14 cellular contexts compared by ENCODE assay signal in genomic region chr1:19361231-19362147, GRCh38. TPM values are rescaled to one million over a fixed set of nuclear protein-coding genes. Genes with fewer than 3 reads are reported as not detected.
DNase-seq lines count a peak whose midpoint lies in the region; ATAC-seq and TF ChIP-seq lines count a peak whose summit lies in the region.
"Had no signal": no experiment of that assay in that cellular context is flagged by ENCODE, and none has a peak within 500 bp of the region (broad histone marks: within the 10 kb centered on the region; RNA-seq: fewer than 3 reads in every experiment).

No MANE protein-coding gene starts in this region.

- peak overlapping the region; percentile 56 for H3K27ac Mint-ChIP-seq in activated naive CD4-positive, alpha-beta T cell treated with anti-CD3 and anti-CD28 coated beads, Interleukin-2, amount 10 ng/mL, durations not matched to agents 7 days and 5 days
- H3K27ac Mint-ChIP-seq: activated B cell treated with CpG ODN at 0.5 μM for 24 hours had no signal

- H4K20me1 ChIP-seq in PC-3 (ENCODE audit: low read length) = peaks cover 13% of the 10 kb centered on the region; the same call in 1 of the 2 replicates

- no peaks in the 10 kb centered on the region for H3F3A ChIP-seq in PC-3 (ENCODE audit: low read length, unreplicated experiment)

- H3K9me3 Mint-ChIP-seq in activated naive CD4-positive, alpha-beta T cell treated with anti-CD3 and anti-CD28 coated beads, Interleukin-2, amount 10 ng/mL, durations not matched to agents 7 days and 5 days = no peaks in the 10 kb centered on the region
- H3K9me3 Mint-ChIP-seq: activated B cell treated with CpG ODN at 0.5 μM for 24 hours had no signal

- no peaks in the 10 kb centered on the region for H3K27me3 Mint-ChIP-seq in activated naive CD4-positive, alpha-beta T cell treated with anti-CD3 and anti-CD28 coated beads, Interleukin-2, amount 10 ng/mL, durations not matched to agents 7 days and 5 days
- H3K27me3 Mint-ChIP-seq: activated B cell treated with CpG ODN at 0.5 μM for 24 hours had no signal

- H3K4me3 Mint-ChIP-seq in activated naive CD4-positive, alpha-beta T cell treated with anti-CD3 and anti-CD28 coated beads, Interleukin-2, amount 10 ng/mL, durations not matched to agents 7 days and 5 days = no peak overlapping the region
- H3K4me3 Mint-ChIP-seq: activated B cell treated with CpG ODN at 0.5 μM for 24 hours had no signal

- H3K9me2 ChIP-seq in PC-3 (replicated peaks; ENCODE audit: low read length) = no peaks in the 10 kb centered on the region

- no peak for DNase-seq in activated naive CD4-positive, alpha-beta T cell treated with anti-CD3 and anti-CD28 coated beads, Interleukin-2, amount 10 ng/mL, durations not matched to agents 7 days and 5 days
- DNase-seq in activated naive CD4-positive, alpha-beta T cell treated with Interleukin-2 at 50 U/mL for 16 hours = no peak
- DNase-seq in PC-3 (peak; percentile 77), stromal cell of bone marrow (ENCODE audit: low read depth) (peak; percentile 32), GDM1 (lab: John Stamatoyannopoulos, UW) (no peak)
- DNase-seq in stimulated activated naive CD4-positive, alpha-beta T cell treated with Interleukin-2 at 50 U/mL for 16 hours (lab: John Stamatoyannopoulos, UW) = no peak
- DNase-seq: activated B cell treated with CpG ODN at 0.5 μM for 24 hours; activated naive CD4-positive, alpha-beta T cell treated with anti-CD3 and anti-CD28 coated beads, Interleukin-2, amount 50 U/mL, for 16 hours; NCI-H1694 treated with DMSO at 0.1 percent for 48 hours; OCI-M1; pancreas; thyroid gland had no signal

- POLR2A ChIA-PET in PC-3 (lab: Charles Lee; ENCODE audit: unreplicated experiment) = no interaction called here

- ATAC-seq in PC-3 (peak; percentile 94), esophagus mucosa (peak; percentile 94), HG03135 (IDR thresholded peaks at IDR 0.05; ENCODE audit: unreplicated experiment) (no peak)

- H3K9me3 ChIP-seq in PC-3 (ENCODE audit: low read length) = no peaks in the 10 kb centered on the region
- H3K9me3 ChIP-seq: pancreas, thyroid gland had no signal

- H3K4me1 Mint-ChIP-seq in activated naive CD4-positive, alpha-beta T cell treated with anti-CD3 and anti-CD28 coated beads, Interleukin-2, amount 10 ng/mL, durations not matched to agents 7 days and 5 days = peaks cover 27% of the 10 kb centered on the region

- H3K79me2 ChIP-seq in PC-3 (ENCODE audit: low read length) = peaks cover 17% of the 10 kb centered on the region

- no peak overlapping the region for H3K9ac ChIP-seq in PC-3 (ENCODE audit: low read length)

- peak overlapping the region; percentile 18; the same call in 1 of the 2 replicates for H3K27ac ChIP-seq in PC-3 (ENCODE audit: low read length)
- H3K27ac ChIP-seq: pancreas, thyroid gland had no signal

- H2AFZ ChIP-seq in PC-3 (ENCODE audit: low read length) = no peak overlapping the region

- H3K36me3 Mint-ChIP-seq in activated naive CD4-positive, alpha-beta T cell treated with anti-CD3 and anti-CD28 coated beads, Interleukin-2, amount 10 ng/mL, durations not matched to agents 7 days and 5 days = peaks cover 25% of the 10 kb centered on the region

- TF ChIP-seq CTCF in PC-3 (conservative IDR thresholded peaks at IDR 0.05; ENCODE audit: low read depth, low read length) = no peak

- H3K4me1 ChIP-seq in PC-3 (ENCODE audit: insufficient read depth, low read length) = peaks cover 20% of the 10 kb centered on the region
- H3K4me1 ChIP-seq: pancreas had no signal

- no TSS peak for BruUV-seq in PC-3 (replicated peaks; lab: Mats Ljungman, UMichigan)

- no peak overlapping the region for H3K4me3 ChIP-seq in PC-3 (ENCODE audit: low read length)
- H3K4me3 ChIP-seq: pancreas, thyroid gland had no signal

- CTCF ChIA-PET in activated naive CD4-positive, alpha-beta T cell treated with anti-CD3 and anti-CD28 coated beads, Interleukin-2, amount 10 ng/mL, durations not matched to agents 7 days and 5 days (lab: Charles Lee) = no interaction called here
- CTCF ChIA-PET in PC-3 (lab: Charles Lee) = no interaction called here

- intact Hi-C loops in PC-3 (cut with micrococcal nuclease) = no loop called here

- H3K4me2 ChIP-seq in PC-3 (ENCODE audit: low read length) = peak overlapping the region; percentile 31; the same call in 1 of the 2 replicates

- peaks cover 8% of the 10 kb centered on the region; the same call in 1 of the 2 replicates for H3K36me3 ChIP-seq in PC-3 (ENCODE audit: low read depth, low read length)

- no peaks in the 10 kb centered on the region for H3K27me3 ChIP-seq in PC-3 (ENCODE audit: low read length)
- H3K27me3 ChIP-seq: pancreas, thyroid gland had no signal

RNA-seq across cellular contexts. Expression of gene SLC66A1, which starts 49.4 kb away (rescaled TPM):
- 27.7 and 28.9 TPM in 2 replicates for total RNA-seq in PC-3 (2014; rRNA removed)
- total RNA-seq in esophagus mucosa = 6.9 TPM

RNA-seq across cellular contexts. Expression of gene AKR7A2, which starts 49.5 kb away (rescaled TPM):
- total RNA-seq in PC-3 (2014; rRNA removed) (63.3 and 72.3 TPM in 2 replicates), esophagus mucosa (50.2 TPM)

Comparison
In these comparisons a context has a peak if more than half of its experiments do, and no peak if none do; other contexts are left out.
1. DNase-seq: peak in PC-3 (single experiment) and stromal cell of bone marrow (single experiment); none in activated naive CD4-positive, alpha-beta T cell treated with anti-CD3 and anti-CD28 coated beads, Interleukin-2, amount 10 ng/mL, durations not matched to agents 7 days and 5 days (single experiment), activated naive CD4-positive, alpha-beta T cell treated with Interleukin-2 at 50 U/mL for 16 hours (single experiment), stimulated activated naive CD4-positive, alpha-beta T cell treated with Interleukin-2 at 50 U/mL for 16 hours (single experiment) and GDM1 (single experiment).